1 cellular context compared by ENCODE assay signal in the genomic region with DNA sequence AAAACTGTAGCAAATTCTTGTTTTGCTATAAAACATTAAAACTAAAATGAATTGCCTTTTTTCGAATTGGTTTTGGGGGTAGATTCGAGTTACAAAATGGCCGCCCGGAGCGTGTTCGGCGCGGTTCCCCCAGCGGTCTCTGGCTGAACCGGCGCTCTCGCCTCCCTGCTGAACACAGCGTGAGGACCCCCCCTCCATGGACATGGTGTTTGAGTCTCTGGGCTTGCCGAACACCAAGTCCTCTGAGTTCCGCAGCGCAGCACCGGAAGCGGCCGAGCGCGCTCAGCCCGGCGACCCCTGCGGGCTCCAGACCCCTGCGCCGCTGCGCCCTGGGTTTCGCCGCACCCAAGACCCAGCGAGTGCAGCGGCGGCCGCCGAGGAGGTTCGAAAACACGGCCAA.
A peak's percentile ranks its signal among the peaks of the same experiment; 100 is the strongest.
TF ChIP-seq lines count a peak whose summit lies in the region.

No MANE protein-coding gene starts in this region.

TF ChIP-seq in K562, 482 proteins besides CTCF, POLR2A, EP300 and RAD21:
- peak in 2 of 3 experiments; percentile 53 to 79 for TF ChIP-seq YY1 (IDR thresholded peaks at IDR 0.05; ENCODE audit: borderline replicate concordance in 1 of 3, control insufficient read depth in 1 of 3, extremely low read depth in 1 of 3, insufficient read depth in 3 of 3, insufficient read length in 1 of 3, insufficient replicate concordance in 2 of 3, low read depth in 1 of 3, low read length in 2 of 3)
- TF ChIP-seq, protein P1, sequence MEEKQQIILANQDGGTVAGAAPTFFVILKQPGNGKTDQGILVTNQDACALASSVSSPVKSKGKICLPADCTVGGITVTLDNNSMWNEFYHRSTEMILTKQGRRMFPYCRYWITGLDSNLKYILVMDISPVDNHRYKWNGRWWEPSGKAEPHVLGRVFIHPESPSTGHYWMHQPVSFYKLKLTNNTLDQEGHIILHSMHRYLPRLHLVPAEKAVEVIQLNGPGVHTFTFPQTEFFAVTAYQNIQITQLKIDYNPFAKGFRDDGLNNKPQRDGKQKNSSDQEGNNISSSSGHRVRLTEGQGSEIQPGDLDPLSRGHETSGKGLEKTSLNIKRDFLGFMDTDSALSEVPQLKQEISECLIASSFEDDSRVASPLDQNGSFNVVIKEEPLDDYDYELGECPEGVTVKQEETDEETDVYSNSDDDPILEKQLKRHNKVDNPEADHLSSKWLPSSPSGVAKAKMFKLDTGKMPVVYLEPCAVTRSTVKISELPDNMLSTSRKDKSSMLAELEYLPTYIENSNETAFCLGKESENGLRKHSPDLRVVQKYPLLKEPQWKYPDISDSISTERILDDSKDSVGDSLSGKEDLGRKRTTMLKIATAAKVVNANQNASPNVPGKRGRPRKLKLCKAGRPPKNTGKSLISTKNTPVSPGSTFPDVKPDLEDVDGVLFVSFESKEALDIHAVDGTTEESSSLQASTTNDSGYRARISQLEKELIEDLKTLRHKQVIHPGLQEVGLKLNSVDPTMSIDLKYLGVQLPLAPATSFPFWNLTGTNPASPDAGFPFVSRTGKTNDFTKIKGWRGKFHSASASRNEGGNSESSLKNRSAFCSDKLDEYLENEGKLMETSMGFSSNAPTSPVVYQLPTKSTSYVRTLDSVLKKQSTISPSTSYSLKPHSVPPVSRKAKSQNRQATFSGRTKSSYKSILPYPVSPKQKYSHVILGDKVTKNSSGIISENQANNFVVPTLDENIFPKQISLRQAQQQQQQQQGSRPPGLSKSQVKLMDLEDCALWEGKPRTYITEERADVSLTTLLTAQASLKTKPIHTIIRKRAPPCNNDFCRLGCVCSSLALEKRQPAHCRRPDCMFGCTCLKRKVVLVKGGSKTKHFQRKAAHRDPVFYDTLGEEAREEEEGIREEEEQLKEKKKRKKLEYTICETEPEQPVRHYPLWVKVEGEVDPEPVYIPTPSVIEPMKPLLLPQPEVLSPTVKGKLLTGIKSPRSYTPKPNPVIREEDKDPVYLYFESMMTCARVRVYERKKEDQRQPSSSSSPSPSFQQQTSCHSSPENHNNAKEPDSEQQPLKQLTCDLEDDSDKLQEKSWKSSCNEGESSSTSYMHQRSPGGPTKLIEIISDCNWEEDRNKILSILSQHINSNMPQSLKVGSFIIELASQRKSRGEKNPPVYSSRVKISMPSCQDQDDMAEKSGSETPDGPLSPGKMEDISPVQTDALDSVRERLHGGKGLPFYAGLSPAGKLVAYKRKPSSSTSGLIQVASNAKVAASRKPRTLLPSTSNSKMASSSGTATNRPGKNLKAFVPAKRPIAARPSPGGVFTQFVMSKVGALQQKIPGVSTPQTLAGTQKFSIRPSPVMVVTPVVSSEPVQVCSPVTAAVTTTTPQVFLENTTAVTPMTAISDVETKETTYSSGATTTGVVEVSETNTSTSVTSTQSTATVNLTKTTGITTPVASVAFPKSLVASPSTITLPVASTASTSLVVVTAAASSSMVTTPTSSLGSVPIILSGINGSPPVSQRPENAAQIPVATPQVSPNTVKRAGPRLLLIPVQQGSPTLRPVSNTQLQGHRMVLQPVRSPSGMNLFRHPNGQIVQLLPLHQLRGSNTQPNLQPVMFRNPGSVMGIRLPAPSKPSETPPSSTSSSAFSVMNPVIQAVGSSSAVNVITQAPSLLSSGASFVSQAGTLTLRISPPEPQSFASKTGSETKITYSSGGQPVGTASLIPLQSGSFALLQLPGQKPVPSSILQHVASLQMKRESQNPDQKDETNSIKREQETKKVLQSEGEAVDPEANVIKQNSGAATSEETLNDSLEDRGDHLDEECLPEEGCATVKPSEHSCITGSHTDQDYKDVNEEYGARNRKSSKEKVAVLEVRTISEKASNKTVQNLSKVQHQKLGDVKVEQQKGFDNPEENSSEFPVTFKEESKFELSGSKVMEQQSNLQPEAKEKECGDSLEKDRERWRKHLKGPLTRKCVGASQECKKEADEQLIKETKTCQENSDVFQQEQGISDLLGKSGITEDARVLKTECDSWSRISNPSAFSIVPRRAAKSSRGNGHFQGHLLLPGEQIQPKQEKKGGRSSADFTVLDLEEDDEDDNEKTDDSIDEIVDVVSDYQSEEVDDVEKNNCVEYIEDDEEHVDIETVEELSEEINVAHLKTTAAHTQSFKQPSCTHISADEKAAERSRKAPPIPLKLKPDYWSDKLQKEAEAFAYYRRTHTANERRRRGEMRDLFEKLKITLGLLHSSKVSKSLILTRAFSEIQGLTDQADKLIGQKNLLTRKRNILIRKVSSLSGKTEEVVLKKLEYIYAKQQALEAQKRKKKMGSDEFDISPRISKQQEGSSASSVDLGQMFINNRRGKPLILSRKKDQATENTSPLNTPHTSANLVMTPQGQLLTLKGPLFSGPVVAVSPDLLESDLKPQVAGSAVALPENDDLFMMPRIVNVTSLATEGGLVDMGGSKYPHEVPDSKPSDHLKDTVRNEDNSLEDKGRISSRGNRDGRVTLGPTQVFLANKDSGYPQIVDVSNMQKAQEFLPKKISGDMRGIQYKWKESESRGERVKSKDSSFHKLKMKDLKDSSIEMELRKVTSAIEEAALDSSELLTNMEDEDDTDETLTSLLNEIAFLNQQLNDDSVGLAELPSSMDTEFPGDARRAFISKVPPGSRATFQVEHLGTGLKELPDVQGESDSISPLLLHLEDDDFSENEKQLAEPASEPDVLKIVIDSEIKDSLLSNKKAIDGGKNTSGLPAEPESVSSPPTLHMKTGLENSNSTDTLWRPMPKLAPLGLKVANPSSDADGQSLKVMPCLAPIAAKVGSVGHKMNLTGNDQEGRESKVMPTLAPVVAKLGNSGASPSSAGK (IDR thresholded peaks at IDR 0.05), result peak; percentile 69
- TF ChIP-seq, protein P2, sequence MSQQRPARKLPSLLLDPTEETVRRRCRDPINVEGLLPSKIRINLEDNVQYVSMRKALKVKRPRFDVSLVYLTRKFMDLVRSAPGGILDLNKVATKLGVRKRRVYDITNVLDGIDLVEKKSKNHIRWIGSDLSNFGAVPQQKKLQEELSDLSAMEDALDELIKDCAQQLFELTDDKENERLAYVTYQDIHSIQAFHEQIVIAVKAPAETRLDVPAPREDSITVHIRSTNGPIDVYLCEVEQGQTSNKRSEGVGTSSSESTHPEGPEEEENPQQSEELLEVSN (IDR thresholded peaks at IDR 0.05; ENCODE audit: borderline replicate concordance in 1 of 2, extremely low read depth in 1 of 2, insufficient read depth in 1 of 2, insufficient read length in 1 of 2, low read depth in 1 of 2, low read length in 1 of 2, poor library complexity in 1 of 2, severe bottlenecking in 1 of 2), result peak in 1 of 2 experiments; percentile 47
- TF ChIP-seq, protein P3, sequence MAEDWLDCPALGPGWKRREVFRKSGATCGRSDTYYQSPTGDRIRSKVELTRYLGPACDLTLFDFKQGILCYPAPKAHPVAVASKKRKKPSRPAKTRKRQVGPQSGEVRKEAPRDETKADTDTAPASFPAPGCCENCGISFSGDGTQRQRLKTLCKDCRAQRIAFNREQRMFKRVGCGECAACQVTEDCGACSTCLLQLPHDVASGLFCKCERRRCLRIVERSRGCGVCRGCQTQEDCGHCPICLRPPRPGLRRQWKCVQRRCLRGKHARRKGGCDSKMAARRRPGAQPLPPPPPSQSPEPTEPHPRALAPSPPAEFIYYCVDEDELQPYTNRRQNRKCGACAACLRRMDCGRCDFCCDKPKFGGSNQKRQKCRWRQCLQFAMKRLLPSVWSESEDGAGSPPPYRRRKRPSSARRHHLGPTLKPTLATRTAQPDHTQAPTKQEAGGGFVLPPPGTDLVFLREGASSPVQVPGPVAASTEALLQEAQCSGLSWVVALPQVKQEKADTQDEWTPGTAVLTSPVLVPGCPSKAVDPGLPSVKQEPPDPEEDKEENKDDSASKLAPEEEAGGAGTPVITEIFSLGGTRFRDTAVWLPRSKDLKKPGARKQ (CRISPR knock-in tag; IDR thresholded peaks at IDR 0.05), result 0 out of 2 replicates have a peak, but pooled peaks have one; percentile 67
